Comparison of ENCODE assay signal across 10 cellular contexts in the genomic region with DNA sequence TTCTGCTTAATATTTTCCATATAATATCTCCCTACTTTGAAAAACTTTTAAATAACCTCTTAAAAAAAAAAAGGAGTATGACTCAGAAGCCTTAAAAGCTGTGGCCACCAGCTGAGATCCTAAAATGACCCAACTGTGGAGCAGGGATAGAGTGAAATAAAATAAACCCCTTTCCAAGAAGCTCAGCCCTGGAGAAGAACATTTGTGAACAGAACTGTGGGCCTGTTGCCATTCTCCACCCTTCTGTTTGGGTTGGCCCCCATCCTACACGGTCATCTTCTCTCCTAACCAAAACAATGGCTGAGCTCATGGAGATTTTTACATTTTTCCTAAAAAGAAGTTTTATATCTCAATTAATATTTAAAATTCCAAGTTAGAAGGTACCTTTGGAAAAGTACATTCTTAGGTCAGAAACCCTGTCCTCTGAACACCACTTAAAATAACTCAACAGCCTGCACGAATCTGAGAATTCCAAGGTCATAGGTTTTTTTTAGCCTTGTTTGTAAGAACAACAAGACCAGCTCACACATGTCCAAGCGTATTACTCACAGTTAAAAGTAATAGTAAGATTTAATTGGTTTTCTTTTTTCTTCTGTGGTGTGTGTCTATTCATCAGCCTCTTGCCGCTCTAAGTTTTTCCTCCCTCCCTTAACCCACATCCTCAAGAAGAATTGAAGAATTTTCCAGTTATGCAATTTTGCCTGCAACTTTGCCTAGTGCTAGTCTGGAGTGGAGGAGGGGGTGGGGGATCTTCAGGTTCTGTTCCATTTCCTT.
A peak's percentile ranks its signal among the peaks of the same experiment; 100 is the strongest.
DNase-seq lines count a peak whose midpoint lies in the region; ATAC-seq and TF ChIP-seq lines count a peak whose summit lies in the region.
"Had no signal": no experiment of that assay in that cellular context is flagged by ENCODE, and none has a peak within 500 bp of the region (broad histone marks: within the 10 kb centered on the region; RNA-seq: fewer than 3 reads in every experiment).

No MANE protein-coding gene starts in this region.

- H3K27me3 ChIP-seq in HCT116 (ENCODE audit: insufficient read depth, low read length) (no peaks in the 10 kb centered on the region), kidney epithelial cell (ENCODE audit: control insufficient read depth, insufficient read depth, low read length) (no peaks in the 10 kb centered on the region), stomach (no peaks in the 10 kb centered on the region)

- H3K4me1 Mint-ChIP-seq in MCF 10A (ENCODE audit: insufficient read depth, unreplicated experiment) (peaks cover 40% of the 10 kb centered on the region), endothelial cell (ENCODE audit: unreplicated experiment) (peaks cover 6% of the 10 kb centered on the region)

- H3K4me3 ChIP-seq in HCT116 (replicated peaks in 1 of 2; ENCODE audit: low read depth in 1 of 2, low read length in 2 of 2): peak overlapping the region in 1 of 2 experiments; percentile 9; a peak in 1 of 4 replicates
- H3K4me3 ChIP-seq in kidney epithelial cell (ENCODE audit: low read depth, low read length): no peak overlapping the region
- H3K4me3 ChIP-seq in stomach: no peak overlapping the region

- peak overlapping the region; percentile 68 for H3K4me2 ChIP-seq in HCT116 (ENCODE audit: low read length)

- H3K9me3 ChIP-seq in HCT116 (ENCODE audit: control insufficient read depth in 1 of 2, insufficient read depth in 1 of 2, low read depth in 1 of 2, low read length in 2 of 2) (no peaks in the 10 kb centered on the region), stomach (no peaks in the 10 kb centered on the region)

- TF ChIP-seq EP300 in stomach (IDR thresholded peaks at IDR 0.05): peak; percentile 48

- TF ChIP-seq POLR2A in HCT116 (IDR thresholded peaks at IDR 0.05; ENCODE audit: borderline replicate concordance, extremely low read depth, insufficient read depth, insufficient read length) (no peak), stomach (IDR thresholded peaks at IDR 0.05) (no peak)

- RAD21 ChIA-PET in HCT116 (lab: Charles Lee; ENCODE audit: low non-redundant PET in 1 of 2, low total read pairs in 2 of 2, uncharacterized antibody in 2 of 2, unreplicated experiment in 2 of 2): interaction anchor here (0.8 to 1.4 kb wide), 4 partner anchors 35 to 180 kb away, joined by 3 to 5 read pairs (median 4); no protein-coding TSS in a partner anchor

- CTCF ChIA-PET in HCT116 (lab: Charles Lee): interaction anchor here (0.8 to 1.8 kb wide), 5 partner anchors 13 to 182 kb away, joined by 3 to 6 read pairs (median 4); no protein-coding TSS in a partner anchor
- CTCF ChIA-PET in MCF 10A (lab: Yijun Ruan, JAX): interaction anchor here (0.6 to 1.9 kb wide), 13 partner anchors 9 to 159 kb away, joined by 3 to 8 read pairs (median 3); no protein-coding TSS in a partner anchor

- no peak overlapping the region for H2AFZ ChIP-seq in HCT116 (ENCODE audit: low read depth, low read length, poor library complexity, severe bottlenecking)

- H3K4me1 ChIP-seq in HCT116 (ENCODE audit: control insufficient read depth in 1 of 2, insufficient read depth in 2 of 2, low read length in 2 of 2) (peaks cover 83 to 92% of the 10 kb centered on the region in 2 experiments), stomach (peaks cover 0 to 52% (median 30%) of the 10 kb centered on the region in 4 donors)

- H3K27ac ChIP-seq in HCT116 (ENCODE audit: low read depth, low read length): peak overlapping the region; percentile 97
- H3K27ac ChIP-seq in stomach: peak overlapping the region in 4 of 5 donors; percentile 82 to 90 (median 84)

- H3K4me3 Mint-ChIP-seq in MCF 10A (ENCODE audit: unreplicated experiment) (peak overlapping the region; percentile 18), endothelial cell (ENCODE audit: unreplicated experiment) (no peak overlapping the region)
- H3K4me3 Mint-ChIP-seq: activated naive CD8-positive, alpha-beta T cell treated with anti-CD3 and anti-CD28 coated beads, Interleukin-2, amount 50 U/mL, for 24 hours had no signal

- no peaks in the 10 kb centered on the region for H3K9me2 ChIP-seq in HCT116 (ENCODE audit: insufficient read depth)

- no peaks in the 10 kb centered on the region for H3K27me3 Mint-ChIP-seq in MCF 10A (ENCODE audit: insufficient read depth, unreplicated experiment)
- peaks cover 1% of the 10 kb centered on the region for H3K27me3 Mint-ChIP-seq in endothelial cell (ENCODE audit: unreplicated experiment)

- H3K36me3 ChIP-seq in HCT116 (ENCODE audit: control insufficient read depth in 1 of 2, insufficient read depth in 2 of 2, low read length in 2 of 2): no peaks in the 10 kb centered on the region
- no peaks in the 10 kb centered on the region for H3K36me3 ChIP-seq in kidney epithelial cell (ENCODE audit: control insufficient read depth, insufficient read depth, low read length)
- no peaks in the 10 kb centered on the region for H3K36me3 ChIP-seq in stomach

- TF ChIP-seq CTCF in HCT116 (IDR thresholded peaks at IDR 0.05 in 2 of 3, conservative IDR thresholded peaks at IDR 0.05 in 1 of 3; ENCODE audit: borderline replicate concordance in 1 of 3, insufficient read depth in 1 of 3, low read depth in 2 of 3, low read length in 2 of 3): no peak
- TF ChIP-seq CTCF in MCF 10A (IDR thresholded peaks at IDR 0.05; ENCODE audit: unreplicated experiment): no peak
- TF ChIP-seq CTCF in kidney epithelial cell (IDR thresholded peaks at IDR 0.05; ENCODE audit: insufficient read depth, low read length, poor library complexity, severe bottlenecking): no peak
- TF ChIP-seq CTCF in stomach (IDR thresholded peaks at IDR 0.05): no peak
- TF ChIP-seq CTCF in endothelial cell (IDR thresholded peaks at IDR 0.05; ENCODE audit: unreplicated experiment): no peak

- ATAC-seq in HCT116 (peak; percentile 57), HG02938 (IDR thresholded peaks at IDR 0.05; ENCODE audit: unreplicated experiment) (no peak), GM18870 (IDR thresholded peaks at IDR 0.05; ENCODE audit: unreplicated experiment) (no peak)
- ATAC-seq: activated naive CD8-positive, alpha-beta T cell treated with anti-CD3 and anti-CD28 coated beads, Interleukin-2, amount 50 U/mL, for 24 hours had no signal

- 33 to 63% (median 54%) methylated on average over 4 of the region's 4 CpGs for WGBS in stomach, 5 donors

- POLR2A ChIA-PET in HCT116 (lab: Charles Lee): interaction anchor here (0.6 to 6.7 kb wide), 25 partner anchors 9 to 180 kb away, joined by 3 to 61 read pairs (median 5); no protein-coding TSS in a partner anchor
- POLR2A ChIA-PET in MCF 10A (lab: Yijun Ruan, JAX): interaction anchor here (0.6 to 12.2 kb wide), 48 partner anchors 9 to 1074 kb away, joined by 3 to 114 read pairs (median 4); a partner anchor contains a TSS

- H3K9ac ChIP-seq in HCT116 (ENCODE audit: low read length): peak overlapping the region; percentile 43

- no peaks in the 10 kb centered on the region for H3K36me3 Mint-ChIP-seq in MCF 10A (ENCODE audit: insufficient read depth, unreplicated experiment)
- no peaks in the 10 kb centered on the region for H3K36me3 Mint-ChIP-seq in endothelial cell (ENCODE audit: low read depth, unreplicated experiment)

- H3K79me2 ChIP-seq in HCT116 (ENCODE audit: insufficient read depth, low read length): no peaks in the 10 kb centered on the region

- intact Hi-C loops in HCT116 (cut with micrococcal nuclease): no loop called here
- intact Hi-C loops in MCF 10A (cut with micrococcal nuclease): loop anchor here (2.0 kb wide), 2 partner anchors 37 to 105 kb away; no protein-coding TSS in a partner anchor
- intact Hi-C loops in stomach (cut with DNase I; ENCODE audit: low total_unique reads): no loop called here

- peak; percentile 30 for TF ChIP-seq RAD21 in HCT116 (IDR thresholded peaks at IDR 0.05; ENCODE audit: low read depth)

- peak overlapping the region; percentile 61 for H3K27ac Mint-ChIP-seq in MCF 10A (ENCODE audit: low read depth, unreplicated experiment)
- H3K27ac Mint-ChIP-seq in endothelial cell (ENCODE audit: unreplicated experiment): no peak overlapping the region
- H3K27ac Mint-ChIP-seq: activated naive CD8-positive, alpha-beta T cell treated with anti-CD3 and anti-CD28 coated beads, Interleukin-2, amount 50 U/mL, for 24 hours had no signal

- no peaks in the 10 kb centered on the region for H3K9me3 Mint-ChIP-seq in MCF 10A (ENCODE audit: unreplicated experiment)
- H3K9me3 Mint-ChIP-seq in endothelial cell (ENCODE audit: unreplicated experiment): no peaks in the 10 kb centered on the region
- H3K9me3 Mint-ChIP-seq: activated naive CD8-positive, alpha-beta T cell treated with anti-CD3 and anti-CD28 coated beads, Interleukin-2, amount 50 U/mL, for 24 hours had no signal

- BruUV-seq in HCT116 (replicated peaks; lab: Mats Ljungman, UMichigan): TSS peak; percentile 60
- no TSS peak for BruUV-seq in MCF 10A (replicated peaks; lab: Mats Ljungman, UMichigan)

- DNase-seq in HCT116 (ENCODE audit: low read depth, low spot score) (peak; percentile 60), MCF 10A (ENCODE audit: unreplicated experiment) (peak; percentile 92), kidney epithelial cell (ENCODE audit: low read depth) (peak; percentile 80), stomach (peak; percentile 41), endothelial cell (ENCODE audit: low spot score) (no peak), COLO668 (lab: John Stamatoyannopoulos, UW; ENCODE audit: unreplicated experiment) (no peak)
- DNase-seq: activated naive CD8-positive, alpha-beta T cell treated with anti-CD3 and anti-CD28 coated beads, Interleukin-2, amount 50 U/mL, for 24 hours; small intestine had no signal

- H4K20me1 ChIP-seq in HCT116 (ENCODE audit: insufficient read depth): no peaks in the 10 kb centered on the region

TF ChIP-seq in HCT116, 20 proteins besides CTCF, POLR2A, EP300 and RAD21 (continues in another document):
- TF ChIP-seq JUND (IDR thresholded peaks at IDR 0.05): peak; percentile 40; the same call in 1 of the 2 replicates
- TF ChIP-seq, protein P1, sequence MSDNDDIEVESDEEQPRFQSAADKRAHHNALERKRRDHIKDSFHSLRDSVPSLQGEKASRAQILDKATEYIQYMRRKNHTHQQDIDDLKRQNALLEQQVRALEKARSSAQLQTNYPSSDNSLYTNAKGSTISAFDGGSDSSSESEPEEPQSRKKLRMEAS (IDR thresholded peaks at IDR 0.05): peak; percentile 12; the same call in 1 of the 2 replicates
- no peak; the same call in 1 of the 2 replicates for TF ChIP-seq SIN3A (IDR thresholded peaks at IDR 0.05; ENCODE audit: low read depth)

Comparison
In these comparisons a context has a peak if more than half of its experiments do, and no peak if none do; other contexts are left out.
1. DNase-seq: peak in HCT116 (single experiment), MCF 10A (single experiment), kidney epithelial cell (single experiment) and stomach (single experiment); none in endothelial cell (single experiment) and COLO668 (single experiment).